ENCODE assay signal across 8 cellular contexts in the genomic region with DNA sequence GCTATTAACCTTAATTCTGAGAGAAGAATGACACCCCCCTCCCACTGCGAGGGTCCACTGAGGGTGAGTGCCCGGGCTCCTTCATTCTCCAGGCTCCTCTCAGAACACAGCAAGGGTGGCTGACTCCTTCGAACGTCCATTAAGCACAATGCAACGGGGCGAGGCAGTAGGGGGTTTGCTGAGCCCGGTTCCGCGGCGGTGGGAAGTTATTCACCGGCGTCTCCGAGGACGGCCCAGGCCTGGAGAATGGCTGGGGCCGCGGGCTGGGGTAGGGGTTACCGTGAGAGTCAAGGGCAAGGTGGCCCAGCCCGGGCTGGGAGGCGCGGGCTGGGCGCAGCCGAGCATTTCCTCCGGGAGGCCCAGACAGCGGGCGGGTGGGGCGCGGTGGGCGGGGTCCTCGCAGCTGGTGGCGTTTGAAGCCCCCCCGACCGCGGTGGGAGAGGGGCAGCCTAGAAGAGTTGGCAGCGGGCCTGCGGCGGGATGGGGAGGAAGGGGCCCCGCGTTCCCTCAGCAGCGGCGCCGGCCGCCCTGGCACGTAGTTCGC. TPM values are rescaled to one million over a fixed set of nuclear protein-coding genes. Genes with fewer than 3 reads are reported as not detected.
DNase-seq lines count a peak whose midpoint lies in the region; ATAC-seq, FAIRE-seq and TF ChIP-seq lines count a peak whose summit lies in the region.

No MANE protein-coding gene starts in this region.

- no peaks in the 10 kb centered on the region for H4K20me1 ChIP-seq in mammary epithelial cell (ENCODE audit: insufficient read depth, low read length)

- peaks cover 10% of the 10 kb centered on the region for H3K4me1 ChIP-seq in mammary epithelial cell (ENCODE audit: insufficient read depth, low read length)
- H3K4me1 ChIP-seq in kidney (ENCODE audit: control insufficient read depth in 1 of 2, insufficient read depth in 1 of 2, low read depth in 1 of 2, low read length in 2 of 2), result peaks cover 11 to 18% of the 10 kb centered on the region in 2 donors

- peaks cover 6% of the 10 kb centered on the region for H3K36me3 Mint-ChIP-seq in T-helper 17 cell (ENCODE audit: low read depth)

- no TSS peak for BruUV-seq in mammary epithelial cell (replicated peaks; lab: Mats Ljungman, UMichigan)

- peaks cover 37% of the 10 kb centered on the region for H3K4me1 Mint-ChIP-seq in T-helper 17 cell

- in situ Hi-C loops in mammary epithelial cell (cut with MboI; ENCODE audit: low sequenced_read_pairs in 2 of 2), result no loop called here

- peak overlapping the region; percentile 79 for H2AFZ ChIP-seq in mammary epithelial cell (ENCODE audit: low read depth, low read length)

- DNase-seq in NCI-H1436 (lab: John Stamatoyannopoulos, UW) (peak; percentile 36), NCI-H1436 treated with DMSO at 0.1 percent for 48 hours (lab: John Stamatoyannopoulos, UW) (no peak), T-helper 17 cell (peak; percentile 34 to 67 (median 63)), mammary epithelial cell (no peak), kidney (peak; percentile 96)
- DNase-seq in stimulated activated CD4-positive, alpha-beta T cell treated with anti-CD3 and anti-CD28 coated beads, Interleukin-2, amount 100 ng/mL, for 24 hours, result peak; percentile 54 to 58

- peak overlapping the region; percentile 89 for H3K4me3 Mint-ChIP-seq in T-helper 17 cell

- peak overlapping the region; percentile 86 for H3K4me2 ChIP-seq in mammary epithelial cell (ENCODE audit: insufficient read depth, low read depth, low read length)

- H3K36me3 ChIP-seq in mammary epithelial cell (ENCODE audit: insufficient read depth, low read length) (peaks cover 2% of the 10 kb centered on the region), kidney (ENCODE audit: control insufficient read depth in 1 of 2, insufficient read depth in 2 of 2, low read length in 2 of 2) (no peaks in the 10 kb centered on the region)

- no peaks in the 10 kb centered on the region for H3K27me3 ChIP-seq in mammary epithelial cell (ENCODE audit: insufficient read depth, low read length)

- H3K27ac Mint-ChIP-seq in T-helper 17 cell, result peak overlapping the region; percentile 88

- CTCF ChIA-PET in mammary epithelial cell (lab: Charles Lee; ENCODE audit: low non-redundant PET), result no interaction called here

- dilution Hi-C loops in mammary epithelial cell (cut with HindIII; ENCODE audit: low sequenced_read_pairs), result no loop called here

- intact Hi-C loops in mammary epithelial cell (cut with micrococcal nuclease) (loop anchor here (5.0 to 10.0 kb wide), 2 partner anchors 67 to 661 kb away; no protein-coding TSS in a partner anchor), kidney (cut with DNase I) (no loop called here)

- peak overlapping the region; percentile 76 for H3K27ac ChIP-seq in mammary epithelial cell (ENCODE audit: insufficient read depth, low read depth, low read length)
- peak overlapping the region; percentile 97 to 98 for H3K27ac ChIP-seq in kidney (ENCODE audit: low read depth in 2 of 2, low read length in 2 of 2)

- H3K79me2 ChIP-seq in mammary epithelial cell (ENCODE audit: insufficient read depth, low read length), result peaks cover 28% of the 10 kb centered on the region

- H3K9me3 ChIP-seq in T-helper 17 cell (ENCODE audit: control insufficient read depth, low read length, poor library complexity, severe bottlenecking), result no peaks in the 10 kb centered on the region
- no peaks in the 10 kb centered on the region for H3K9me3 ChIP-seq in mammary epithelial cell (replicated peaks; ENCODE audit: insufficient read depth, low read length)
- H3K9me3 ChIP-seq in kidney (ENCODE audit: control insufficient read depth in 1 of 2, low read length in 2 of 2), result no peaks in the 10 kb centered on the region

- H3K4me3 ChIP-seq in mammary epithelial cell (replicated peaks in 1 of 3; ENCODE audit: insufficient read depth in 1 of 3, low read depth in 2 of 3, low read length in 3 of 3) (peak overlapping the region; percentile 59 to 80 (median 77)), kidney (ENCODE audit: low read length in 2 of 2) (peak overlapping the region; percentile 62 to 73)

- H3K27me3 Mint-ChIP-seq in T-helper 17 cell, result no peaks in the 10 kb centered on the region

- ATAC-seq in HG03139 (IDR thresholded peaks at IDR 0.05; ENCODE audit: unreplicated experiment) (peak; percentile 4), T-helper 17 cell (no peak), HG03520 (IDR thresholded peaks at IDR 0.05; ENCODE audit: unreplicated experiment) (no peak)

- WGBS in mammary epithelial cell (ENCODE audit: low coverage, missing lambda C conversion rate), result 3% methylated on average over 6 of the region's 44 CpGs

- FAIRE-seq in kidney (lab: Jason Lieb, UNC), result no peak

- no peak for TF ChIP-seq CTCF in mammary epithelial cell (conservative IDR thresholded peaks at IDR 0.05 in 1 of 2, IDR thresholded peaks at IDR 0.05 in 1 of 2; ENCODE audit: extremely low read depth in 1 of 2, insufficient read depth in 1 of 2, low read depth in 1 of 2, low read length in 2 of 2)
- no peak for TF ChIP-seq CTCF in kidney (IDR thresholded peaks at IDR 0.05; ENCODE audit: borderline replicate concordance, extremely low read depth, insufficient read depth)

- H3K9ac ChIP-seq in mammary epithelial cell (ENCODE audit: insufficient read depth, low read length) (peak overlapping the region; percentile 83), kidney (ENCODE audit: low read length in 2 of 2) (peak overlapping the region; percentile 79 to 84)

RNA-seq across cellular contexts. Expression of gene KLF13, which starts 1.1 kb away (rescaled TPM):
- total RNA-seq in T-helper 17 cell (100 to 1,000 TPM; 184 to 226 TPM), mammary epithelial cell (10 to 100 TPM; 49.8 to 62.3 TPM), kidney (123 TPM)
- polyA plus RNA-seq in mammary epithelial cell (25.1 TPM), kidney (ENCODE audit: insufficient read depth, low read depth, low replicate concordance) (55.5 TPM)
- polyA minus RNA-seq in mammary epithelial cell, result 40.5 TPM

Comparison
In these comparisons a context has a peak if more than half of its experiments do, and no peak if none do; other contexts are left out.
1. DNase-seq: peak in NCI-H1436 (single experiment), T-helper 17 cell (3 of 3), kidney (single experiment) and stimulated activated CD4-positive, alpha-beta T cell treated with anti-CD3 and anti-CD28 coated beads, Interleukin-2, amount 100 ng/mL, for 24 hours (2 of 2); none in NCI-H1436 treated with DMSO at 0.1 percent for 48 hours (single experiment) and mammary epithelial cell (single experiment).